In genomic region chr2:228987441-228988155, GRCh38 we compare ENCODE assay signal across 28 cellular contexts.
"Had no signal": no experiment of that assay in that cellular context is flagged by ENCODE, and none has a peak within 500 bp of the region (broad histone marks: within the 10 kb centered on the region; RNA-seq: fewer than 3 reads in every experiment).

No MANE protein-coding gene starts in this region.

- H3K9me3 ChIP-seq: esophagus muscularis mucosa, lower lobe of right lung, pancreas, prostate gland, sigmoid colon, vagina had no signal

- H3K36me3 Mint-ChIP-seq: activated naive CD8-positive, alpha-beta T cell treated with anti-CD3 and anti-CD28 coated beads for 36 hours; stimulated activated memory B cell treated with anti-CD40 and anti-IgM and Interleukin-4, amounts not matched to agents 10 μg/mL and 1 μg/mL and 100 μg/mL, for 72 hours; type B pancreatic cell had no signal

- H3K27me3 Mint-ChIP-seq: activated B cell treated with CpG ODN at 0.5 μM for 24 hours; activated CD4-positive, alpha-beta T cell treated with anti-CD3 and anti-CD28 coated beads for 36 hours; activated naive CD8-positive, alpha-beta T cell treated with anti-CD3 and anti-CD28 coated beads for 36 hours; dendritic cell treated with granulocyte-macrophage colony-stimulating factor and Interleukin-4, amounts not matched to agents 40 ng/mL and 50 ng/mL, for 4 days; stimulated activated memory B cell treated with anti-CD40 and anti-IgM and Interleukin-4, amounts not matched to agents 10 μg/mL and 1 μg/mL and 100 μg/mL, for 72 hours; stimulated activated naive CD8-positive, alpha-beta T cell treated with anti-CD3 and anti-CD28 coated beads, Interleukin-15, amount 100 ng/mL, for 72 hours; type B pancreatic cell had no signal

- H3K4me3 ChIP-seq: esophagus muscularis mucosa, left lung, lower lobe of right lung, pancreas, prostate gland, sigmoid colon, smooth muscle cell, vagina had no signal

- H3K27ac Mint-ChIP-seq: activated B cell treated with CpG ODN at 0.5 μM for 24 hours; activated CD4-positive, alpha-beta T cell treated with anti-CD3 and anti-CD28 coated beads for 36 hours; activated naive CD8-positive, alpha-beta T cell treated with anti-CD3 and anti-CD28 coated beads for 36 hours; activated T-cell treated with anti-CD3 and anti-CD28 coated beads, Interleukin-2, amount 50 U/mL, for 72 hours; dendritic cell treated with granulocyte-macrophage colony-stimulating factor and Interleukin-4, amounts not matched to agents 40 ng/mL and 50 ng/mL, for 4 days; endodermal cell; nephron progenitor cell; stimulated activated memory B cell treated with anti-CD40 and anti-IgM and Interleukin-4, amounts not matched to agents 10 μg/mL and 1 μg/mL and 100 μg/mL, for 72 hours; stimulated activated naive CD8-positive, alpha-beta T cell treated with anti-CD3 and anti-CD28 coated beads, Interleukin-15, amount 100 ng/mL, for 72 hours; type B pancreatic cell had no signal

- ATAC-seq: activated CD4-positive, alpha-beta T cell treated with anti-CD3 and anti-CD28 coated beads for 36 hours; activated T-cell treated with anti-CD3 and anti-CD28 coated beads, Interleukin-2, amount 50 U/mL, for 72 hours; left lung; lower lobe of right lung; pancreas; stimulated activated memory B cell treated with anti-CD40 and anti-IgM and Interleukin-4, amounts not matched to agents 10 μg/mL and 1 μg/mL and 100 μg/mL, for 72 hours; stimulated activated naive CD8-positive, alpha-beta T cell treated with anti-CD3 and anti-CD28 coated beads, Interleukin-15, amount 100 ng/mL, for 72 hours had no signal

- H3K4me1 ChIP-seq: esophagus muscularis mucosa, left lung, lower lobe of right lung, pancreas, prostate gland, sigmoid colon, vagina had no signal

- H3K4me3 Mint-ChIP-seq: activated B cell treated with CpG ODN at 0.5 μM for 24 hours; activated CD4-positive, alpha-beta T cell treated with anti-CD3 and anti-CD28 coated beads for 36 hours; activated naive CD8-positive, alpha-beta T cell treated with anti-CD3 and anti-CD28 coated beads for 36 hours; activated T-cell treated with anti-CD3 and anti-CD28 coated beads, Interleukin-2, amount 50 U/mL, for 72 hours; dendritic cell treated with granulocyte-macrophage colony-stimulating factor and Interleukin-4, amounts not matched to agents 40 ng/mL and 50 ng/mL, for 4 days; endodermal cell; nephron progenitor cell; stimulated activated memory B cell treated with anti-CD40 and anti-IgM and Interleukin-4, amounts not matched to agents 10 μg/mL and 1 μg/mL and 100 μg/mL, for 72 hours; stimulated activated naive CD8-positive, alpha-beta T cell treated with anti-CD3 and anti-CD28 coated beads, Interleukin-15, amount 100 ng/mL, for 72 hours; type B pancreatic cell had no signal

- DNase-seq: activated B cell treated with CpG ODN at 0.5 μM for 24 hours; activated CD4-positive, alpha-beta T cell treated with anti-CD3 and anti-CD28 coated beads for 36 hours; activated naive CD4-positive, alpha-beta T cell treated with Interleukin-2 at 50 U/mL for 16 hours; activated naive CD8-positive, alpha-beta T cell treated with anti-CD3 and anti-CD28 coated beads for 36 hours; activated T-cell treated with anti-CD3 and anti-CD28 coated beads for 4 hours; activated T-cell treated with anti-CD3 and anti-CD28 coated beads, Interleukin-2, amount 50 U/mL, for 72 hours; amygdala; caudate nucleus; endodermal cell; left lung; lower lobe of right lung; nephron progenitor cell; pancreas; sigmoid colon; stimulated activated CD4-positive, alpha-beta T cell treated with anti-CD3 and anti-CD28 coated beads, Interleukin-1b, Interleukin-23, amount 100 ng/mL, for 48 hours; stimulated activated CD4-positive, alpha-beta T cell treated with anti-CD3 and anti-CD28 coated beads, Interleukin-4, amount 100 ng/mL, for 4 hours; stimulated activated CD8-positive, alpha-beta memory T cell treated with anti-CD3 and anti-CD28 coated beads, Interleukin-4, amount 100 ng/mL, for 48 hours; stimulated activated naive CD8-positive, alpha-beta T cell treated with anti-CD3 and anti-CD28 coated beads, Interleukin-15, amount 100 ng/mL, for 72 hours; substantia nigra; T-helper 2 cell had no signal

- H3K36me3 ChIP-seq: esophagus muscularis mucosa, left lung, lower lobe of right lung, neutrophil, pancreas, prostate gland, sigmoid colon, vagina had no signal

- H3K27ac ChIP-seq: esophagus muscularis mucosa, left lung, lower lobe of right lung, neutrophil, pancreas, prostate gland, sigmoid colon, vagina had no signal

- H3K4me1 Mint-ChIP-seq: activated B cell treated with CpG ODN at 0.5 μM for 24 hours; activated CD4-positive, alpha-beta T cell treated with anti-CD3 and anti-CD28 coated beads for 36 hours; activated naive CD8-positive, alpha-beta T cell treated with anti-CD3 and anti-CD28 coated beads for 36 hours; endodermal cell; nephron progenitor cell; stimulated activated memory B cell treated with anti-CD40 and anti-IgM and Interleukin-4, amounts not matched to agents 10 μg/mL and 1 μg/mL and 100 μg/mL, for 72 hours; stimulated activated naive CD8-positive, alpha-beta T cell treated with anti-CD3 and anti-CD28 coated beads, Interleukin-15, amount 100 ng/mL, for 72 hours had no signal

- H3K27me3 ChIP-seq: esophagus muscularis mucosa, left lung, neutrophil, pancreas, sigmoid colon, vagina had no signal
